In genomic region chr1:115507256-115507589, GRCh38 we compare ENCODE assay signal across 9 cellular contexts.
DNase-seq lines count a peak whose midpoint lies in the region; ATAC-seq and TF ChIP-seq lines count a peak whose summit lies in the region.
"Had no signal": no experiment of that assay in that cellular context is flagged by ENCODE, and none has a peak within 500 bp of the region (broad histone marks: within the 10 kb centered on the region; RNA-seq: fewer than 3 reads in every experiment).

No MANE protein-coding gene starts in this region.

- ATAC-seq in GM21526 (IDR thresholded peaks at IDR 0.05; ENCODE audit: low FRiP score, unreplicated experiment) (no peak), HG03139 (IDR thresholded peaks at IDR 0.05; ENCODE audit: unreplicated experiment) (no peak), GM19328 (IDR thresholded peaks at IDR 0.05; ENCODE audit: unreplicated experiment) (no peak)

- no peak overlapping the region for H3K4me3 ChIP-seq in OCI-LY7 (ENCODE audit: low read depth, low read length, poor library complexity, severe bottlenecking)
- H3K4me3 ChIP-seq in fibroblast of the aortic adventitia (ENCODE audit: low read depth, low read length), result no peak overlapping the region
- no peak overlapping the region for H3K4me3 ChIP-seq in retinal pigment epithelial cell (ENCODE audit: low read length)

- BruUV-seq in OCI-LY7 (replicated peaks; lab: Mats Ljungman, UMichigan), result no TSS peak

- H3K27ac ChIP-seq in OCI-LY7 (ENCODE audit: low read depth, low read length, poor library complexity, severe bottlenecking), result no peak overlapping the region

- TF ChIP-seq CTCF in OCI-LY7 (conservative IDR thresholded peaks at IDR 0.05; ENCODE audit: low read length) (peak; percentile 69), fibroblast of the aortic adventitia (IDR thresholded peaks at IDR 0.05; ENCODE audit: insufficient read depth, low read length) (peak; percentile 58), retinal pigment epithelial cell (conservative IDR thresholded peaks at IDR 0.05; ENCODE audit: low read depth, low read length) (peak; percentile 72)

- DNase-seq in DMS53 (lab: John Stamatoyannopoulos, UW), result peak; percentile 9
- DNase-seq in DMS53 treated with DMSO at 0.1 percent for 48 hours (lab: John Stamatoyannopoulos, UW; ENCODE audit: unreplicated experiment), result no peak
- DNase-seq in OCI-LY7 (ENCODE audit: low spot score), result peak; percentile 16
- peak; percentile 69 for DNase-seq in fibroblast of the aortic adventitia (ENCODE audit: low read depth)
- peak; percentile 6 for DNase-seq in retinal pigment epithelial cell (ENCODE audit: low read depth)
- DNase-seq: stimulated activated CD4-positive, alpha-beta T cell treated with anti-CD3 and anti-CD28 coated beads, Interleukin-4, amount 100 ng/mL, for 24 hours had no signal

- H3K4me1 ChIP-seq in OCI-LY7 (ENCODE audit: insufficient read depth, low read length, poor library complexity, severe bottlenecking), result no peaks in the 10 kb centered on the region

- no peak overlapping the region for H3K4me2 ChIP-seq in OCI-LY7 (ENCODE audit: low read length)

- no peaks in the 10 kb centered on the region for H3K9me2 ChIP-seq in OCI-LY7 (ENCODE audit: insufficient read depth, low read length)

- intact Hi-C loops in OCI-LY7 (cut with micrococcal nuclease; ENCODE audit: unreplicated experiment), result no loop called here

- CTCF ChIA-PET in OCI-LY7 (lab: Charles Lee; ENCODE audit: unreplicated experiment), result no interaction called here

- POLR2A ChIA-PET in OCI-LY7 (lab: Charles Lee), result no interaction called here

- no peaks in the 10 kb centered on the region for H3K36me3 ChIP-seq in OCI-LY7 (ENCODE audit: insufficient read depth, low read length)

- no peaks in the 10 kb centered on the region for H3K79me2 ChIP-seq in OCI-LY7 (ENCODE audit: insufficient read depth, low read depth, low read length)

- H4K20me1 ChIP-seq in OCI-LY7 (ENCODE audit: insufficient read depth, low read length), result no peaks in the 10 kb centered on the region

- H2AFZ ChIP-seq in OCI-LY7 (ENCODE audit: low read length), result no peak overlapping the region

- H3K9me3 ChIP-seq in OCI-LY7 (ENCODE audit: low read length), result no peaks in the 10 kb centered on the region
